28 cellular contexts compared by ENCODE assay signal in genomic region chr10:97752956-97753355, GRCh38. TPM values are rescaled to one million over a fixed set of nuclear protein-coding genes. Genes with fewer than 3 reads are reported as not detected.
"Had no signal": no experiment of that assay in that cellular context is flagged by ENCODE, and none has a peak within 500 bp of the region (broad histone marks: within the 10 kb centered on the region; RNA-seq: fewer than 3 reads in every experiment).

No MANE protein-coding gene starts in this region.

- H3K27ac Mint-ChIP-seq: naive thymus-derived CD4-positive, alpha-beta T cell; stimulated activated naive B cell treated with anti-CD40 and anti-IgM and Interleukin-4, amounts not matched to agents 10 μg/mL and 1 μg/mL and 100 μg/mL, for 72 hours; stimulated activated naive CD8-positive, alpha-beta T cell treated with anti-CD3 and anti-CD28 coated beads, Interleukin-15, Interleukin-2, amounts not matched to agents 100 ng/mL and 50 ng/mL, for 24 hours had no signal

- H3K9me3 Mint-ChIP-seq: naive thymus-derived CD4-positive, alpha-beta T cell; stimulated activated naive B cell treated with anti-CD40 and anti-IgM and Interleukin-4, amounts not matched to agents 10 μg/mL and 1 μg/mL and 100 μg/mL, for 72 hours; stimulated activated naive CD8-positive, alpha-beta T cell treated with anti-CD3 and anti-CD28 coated beads, Interleukin-15, Interleukin-2, amounts not matched to agents 100 ng/mL and 50 ng/mL, for 24 hours had no signal

- H3K4me2 ChIP-seq: hepatocyte had no signal

- ATAC-seq: esophagus mucosa; foreskin keratinocyte; gastroesophageal sphincter; heart left ventricle; left lung; naive thymus-derived CD4-positive, alpha-beta T cell; sciatic nerve; stimulated activated naive B cell treated with anti-CD40 and anti-IgM and Interleukin-4, amounts not matched to agents 10 μg/mL and 1 μg/mL and 100 μg/mL, for 72 hours; upper lobe of right lung had no signal

- H3K27ac ChIP-seq: dorsolateral prefrontal cortex, epithelial cell of prostate, foreskin keratinocyte, gastroesophageal sphincter, heart left ventricle, hepatocyte, left lung, neutrophil, parathyroid adenoma, prostate gland, right atrium auricular region, thoracic aorta, tibial nerve, upper lobe of right lung, uterus had no signal

- H2AFZ ChIP-seq: hepatocyte, parathyroid adenoma had no signal

- H3K27me3 Mint-ChIP-seq: naive thymus-derived CD4-positive, alpha-beta T cell; stimulated activated naive B cell treated with anti-CD40 and anti-IgM and Interleukin-4, amounts not matched to agents 10 μg/mL and 1 μg/mL and 100 μg/mL, for 72 hours; stimulated activated naive CD8-positive, alpha-beta T cell treated with anti-CD3 and anti-CD28 coated beads, Interleukin-15, Interleukin-2, amounts not matched to agents 100 ng/mL and 50 ng/mL, for 24 hours had no signal

- H3K4me3 ChIP-seq: dorsolateral prefrontal cortex, gastroesophageal sphincter, heart left ventricle, hepatocyte, left lung, prostate gland, right atrium auricular region, thoracic aorta, tibial nerve, upper lobe of right lung, uterus had no signal

- H3K9me3 ChIP-seq: gastroesophageal sphincter, heart left ventricle, left lung, neutrophil, prostate gland, right atrium auricular region, thoracic aorta, tibial nerve, upper lobe of right lung, uterus had no signal

- H3K27me3 ChIP-seq: dorsolateral prefrontal cortex, foreskin keratinocyte, gastroesophageal sphincter, heart left ventricle, hepatocyte, left lung, neutrophil, right atrium auricular region, tibial nerve, upper lobe of right lung, uterus had no signal

- DNase-seq: dorsolateral prefrontal cortex; effector CD4-positive, alpha-beta T cell; foreskin keratinocyte; heart left ventricle; kidney; left lung; mammary epithelial cell; mesendoderm; midbrain; naive thymus-derived CD4-positive, alpha-beta T cell; stimulated activated CD4-positive, alpha-beta T cell treated with anti-CD3 and anti-CD28 coated beads, Interleukin-15, amount 100 ng/mL, for 24 hours; stimulated activated CD4-positive, alpha-beta T cell treated with anti-CD3 and anti-CD28 coated beads, Interleukin-2, amount 100 ng/mL, for 48 hours; stimulated activated naive B cell treated with anti-CD40 and anti-IgM and Interleukin-4, amounts not matched to agents 10 μg/mL and 1 μg/mL and 100 μg/mL, for 72 hours; upper lobe of right lung; uterus had no signal

- FAIRE-seq: kidney had no signal

- H3K4me1 ChIP-seq: foreskin keratinocyte, gastroesophageal sphincter, heart left ventricle, left lung, parathyroid adenoma, prostate gland, right atrium auricular region, tibial nerve, upper lobe of right lung, uterus had no signal

- H3K36me3 ChIP-seq: uterus had no signal

- H3K79me2 ChIP-seq: hepatocyte, parathyroid adenoma had no signal

- H3K9ac ChIP-seq: parathyroid adenoma had no signal

- H3K4me3 Mint-ChIP-seq: naive thymus-derived CD4-positive, alpha-beta T cell; stimulated activated naive B cell treated with anti-CD40 and anti-IgM and Interleukin-4, amounts not matched to agents 10 μg/mL and 1 μg/mL and 100 μg/mL, for 72 hours; stimulated activated naive CD8-positive, alpha-beta T cell treated with anti-CD3 and anti-CD28 coated beads, Interleukin-15, Interleukin-2, amounts not matched to agents 100 ng/mL and 50 ng/mL, for 24 hours had no signal

- H3K4me1 Mint-ChIP-seq: stimulated activated naive B cell treated with anti-CD40 and anti-IgM and Interleukin-4, amounts not matched to agents 10 μg/mL and 1 μg/mL and 100 μg/mL, for 72 hours had no signal

RNA-seq across cellular contexts. Expression of gene SFRP5, which starts 18.8 kb away (rescaled TPM):
- total RNA-seq: esophagus mucosa, fibroblast of lung, foreskin keratinocyte, mammary epithelial cell had no signal
- polyA plus RNA-seq: fibroblast of lung, mammary epithelial cell had no signal
